24 cellular contexts compared by ENCODE assay signal in genomic region chr16:47320546-47321315, GRCh38.
A peak's percentile ranks its signal among the peaks of the same experiment; 100 is the strongest.
DNase-seq lines count a peak whose midpoint lies in the region; ATAC-seq, FAIRE-seq and TF ChIP-seq lines count a peak whose summit lies in the region.
"Had no signal": no experiment of that assay in that cellular context is flagged by ENCODE, and none has a peak within 500 bp of the region (broad histone marks: within the 10 kb centered on the region; RNA-seq: fewer than 3 reads in every experiment).

No MANE protein-coding gene starts in this region.

- H3K4ac ChIP-seq in mesenchymal stem cell (ENCODE audit: low read depth in 1 of 2, low read length in 2 of 2): no peak overlapping the region

- H3K79me1 ChIP-seq in mesenchymal stem cell (replicated peaks; ENCODE audit: low read length, poor library complexity, severe bottlenecking): peaks cover 2% of the 10 kb centered on the region

- in situ Hi-C loops in GM12878 (cut with MboI): no loop called here

- CTCF ChIA-PET in GM12878 (lab: Yijun Ruan, JAX): interaction anchor here (0.8 to 0.9 kb wide), 2 partner anchors 10 to 172 kb away, joined by 3 read pairs; no protein-coding TSS in a partner anchor
- CTCF ChIA-PET in activated naive CD4-positive, alpha-beta T cell treated with anti-CD3 and anti-CD28 coated beads for 36 hours (lab: Charles Lee): interaction anchor here (0.6 kb wide), 1 partner anchor 371 kb away, joined by 3 read pairs; no protein-coding TSS in a partner anchor
- CTCF ChIA-PET in activated CD4-positive, alpha-beta T cell treated with anti-CD3 and anti-CD28 coated beads, Interleukin-2, amount 10 ng/mL, durations not matched to agents 7 days and 5 days (lab: Charles Lee): no interaction called here

- H3K79me2 ChIP-seq in GM12878 (ENCODE audit: control insufficient read depth, insufficient read depth, low read length): no peaks in the 10 kb centered on the region
- H3K79me2 ChIP-seq: hepatocyte had no signal

- H3K18ac ChIP-seq in mesenchymal stem cell (ENCODE audit: low read depth in 1 of 2, low read length in 2 of 2): no peak overlapping the region

- peak; percentile 47 for FAIRE-seq in GM12878 (lab: Jason Lieb, UNC)
- FAIRE-seq: H1, HTR-8/SVneo, small intestine had no signal

- H3K36me3 ChIP-seq in GM12878 (ENCODE audit: control insufficient read depth in 2 of 2, insufficient read depth in 2 of 2, low read length in 1 of 2) (no peaks in the 10 kb centered on the region; a peak in 1 of 4 replicates), mesenchymal stem cell (ENCODE audit: control insufficient read depth in 1 of 2, insufficient read depth in 2 of 2, low read depth in 1 of 2, low read length in 2 of 2) (no peaks in the 10 kb centered on the region)
- H3K36me3 ChIP-seq: ascending aorta, prostate gland, uterus had no signal

- BruUV-seq in GM12878 (replicated peaks; lab: Mats Ljungman, UMichigan): no TSS peak

- H4K91ac ChIP-seq in mesenchymal stem cell (ENCODE audit: low read length): no peak overlapping the region

- TF ChIP-seq EP300 in GM12878 (IDR thresholded peaks at IDR 0.05; ENCODE audit: borderline replicate concordance in 1 of 2, control insufficient read depth in 1 of 2, low read depth in 2 of 2, low read length in 2 of 2): no peak

- ATAC-seq in GM12878: no peak
- ATAC-seq: CD8-positive, alpha-beta T cell; effector memory CD8-positive, alpha-beta T cell; naive thymus-derived CD4-positive, alpha-beta T cell had no signal

- H3K9me3 Mint-ChIP-seq in HFFc6: peaks cover 7% of the 10 kb centered on the region
- H3K9me3 Mint-ChIP-seq in activated naive CD4-positive, alpha-beta T cell treated with anti-CD3 and anti-CD28 coated beads for 36 hours: peaks cover 10% of the 10 kb centered on the region
- peaks cover 3% of the 10 kb centered on the region for H3K9me3 Mint-ChIP-seq in activated CD4-positive, alpha-beta T cell treated with anti-CD3 and anti-CD28 coated beads, Interleukin-2, amount 10 ng/mL, durations not matched to agents 7 days and 5 days
- H3K9me3 Mint-ChIP-seq: effector memory CD8-positive, alpha-beta T cell had no signal

- intact Hi-C loops in GM12878 (cut with micrococcal nuclease; ENCODE audit: unreplicated experiment): no loop called here
- intact Hi-C loops in activated naive CD4-positive, alpha-beta T cell treated with anti-CD3 and anti-CD28 coated beads for 36 hours (cut with micrococcal nuclease): no loop called here

- no peak for TF ChIP-seq POLR2A in GM12878 (IDR thresholded peaks at IDR 0.05; ENCODE audit: low read depth, low read length)

- peaks cover 1% of the 10 kb centered on the region; the same call in 2 of the 3 replicates for H3K9me3 ChIP-seq in GM12878 (replicated peaks; ENCODE audit: control insufficient read depth, insufficient read depth, low read length)
- H3K9me3 ChIP-seq in mesenchymal stem cell (ENCODE audit: control insufficient read depth, low read length): no peaks in the 10 kb centered on the region
- H3K9me3 ChIP-seq: ascending aorta, prostate gland, uterus had no signal

- H3K4me1 ChIP-seq in GM12878 (ENCODE audit: control insufficient read depth, insufficient read depth, low read length) (no peaks in the 10 kb centered on the region; the same call in 1 of the 2 replicates), mesenchymal stem cell (ENCODE audit: control insufficient read depth, insufficient read depth, low read depth, low read length) (no peaks in the 10 kb centered on the region)
- H3K4me1 ChIP-seq: ascending aorta, prostate gland, uterus had no signal

- H3K4me2 ChIP-seq in GM12878 (ENCODE audit: control insufficient read depth, insufficient read depth) (no peak overlapping the region), mesenchymal stem cell (ENCODE audit: low read length, poor library complexity, severe bottlenecking) (no peak overlapping the region)
- H3K4me2 ChIP-seq: hepatocyte had no signal

- H2BK120ac ChIP-seq in mesenchymal stem cell (ENCODE audit: low read depth, low read length): no peak overlapping the region

- H2BK15ac ChIP-seq in mesenchymal stem cell (ENCODE audit: low read depth, poor library complexity, severe bottlenecking): no peak overlapping the region

- RAD21 ChIA-PET in GM12878 (lab: Charles Lee; ENCODE audit: unreplicated experiment): interaction anchor here (0.8 to 1.5 kb wide), 4 partner anchors 10 to 295 kb away, joined by 3 to 5 read pairs (median 3); no protein-coding TSS in a partner anchor

- peaks cover 27% of the 10 kb centered on the region for H3K4me1 Mint-ChIP-seq in HFFc6 (ENCODE audit: low read depth)
- no peaks in the 10 kb centered on the region for H3K4me1 Mint-ChIP-seq in activated naive CD4-positive, alpha-beta T cell treated with anti-CD3 and anti-CD28 coated beads for 36 hours (ENCODE audit: low read depth)
- H3K4me1 Mint-ChIP-seq in activated CD4-positive, alpha-beta T cell treated with anti-CD3 and anti-CD28 coated beads, Interleukin-2, amount 10 ng/mL, durations not matched to agents 7 days and 5 days: no peaks in the 10 kb centered on the region

- no peak overlapping the region for H3K23ac ChIP-seq in mesenchymal stem cell (ENCODE audit: low read length in 2 of 2)

- H2AFZ ChIP-seq in GM12878 (ENCODE audit: control insufficient read depth, low read depth, low read length) (no peak overlapping the region), mesenchymal stem cell (ENCODE audit: low read depth, low read length) (no peak overlapping the region)
- H2AFZ ChIP-seq: hepatocyte had no signal

- no peak overlapping the region for H2AK5ac ChIP-seq in mesenchymal stem cell (ENCODE audit: low read length, severe bottlenecking)

- H2BK12ac ChIP-seq in mesenchymal stem cell (ENCODE audit: low read length in 2 of 2): no peak overlapping the region

- POLR2A ChIA-PET in GM12878 (lab: Charles Lee): no interaction called here
- POLR2A ChIA-PET in activated CD4-positive, alpha-beta T cell treated with anti-CD3 and anti-CD28 coated beads, Interleukin-2, amount 10 ng/mL, durations not matched to agents 7 days and 5 days (lab: Charles Lee): no interaction called here

- H3K4me3 Mint-ChIP-seq in HFFc6: 0 out of 2 replicates have a peak overlapping the region, but pooled peaks have one; percentile 1
- H3K4me3 Mint-ChIP-seq in activated naive CD4-positive, alpha-beta T cell treated with anti-CD3 and anti-CD28 coated beads for 36 hours: no peak overlapping the region
- H3K4me3 Mint-ChIP-seq in activated CD4-positive, alpha-beta T cell treated with anti-CD3 and anti-CD28 coated beads, Interleukin-2, amount 10 ng/mL, durations not matched to agents 7 days and 5 days: no peak overlapping the region
- H3K4me3 Mint-ChIP-seq: CD8-positive, alpha-beta T cell; effector memory CD8-positive, alpha-beta T cell; naive thymus-derived CD4-positive, alpha-beta T cell had no signal

- no peaks in the 10 kb centered on the region for H4K20me1 ChIP-seq in GM12878 (ENCODE audit: control insufficient read depth, insufficient read depth)

- no peak overlapping the region for H4K8ac ChIP-seq in mesenchymal stem cell (ENCODE audit: low read length)

- H3K27ac ChIP-seq in GM12878 (ENCODE audit: control insufficient read depth, insufficient read depth) (no peak overlapping the region), mesenchymal stem cell (ENCODE audit: low read length, poor library complexity, severe bottlenecking) (no peak overlapping the region)
- H3K27ac ChIP-seq: ascending aorta, hepatocyte, prostate gland, uterus had no signal

- no peak overlapping the region for H3K4me3 ChIP-seq in AG10803 (ENCODE audit: low read length)
- H3K4me3 ChIP-seq in GM12878: no peak overlapping the region
- H3K4me3 ChIP-seq in mesenchymal stem cell (ENCODE audit: insufficient read depth in 1 of 2, low read depth in 1 of 2, low read length in 2 of 2): no peak overlapping the region
- H3K4me3 ChIP-seq: ascending aorta, hepatocyte, prostate gland, uterus had no signal

- TF ChIP-seq CTCF in AG10803 (conservative IDR thresholded peaks at IDR 0.05; ENCODE audit: low read length) (no peak), HFFc6 (IDR thresholded peaks at IDR 0.05) (no peak), GM12878 (IDR thresholded peaks at IDR 0.05 in 2 of 3, conservative IDR thresholded peaks at IDR 0.05 in 1 of 3; ENCODE audit: control insufficient read depth in 2 of 3, extremely low read depth in 1 of 3, insufficient read depth in 1 of 3, low read depth in 3 of 3, low read length in 3 of 3) (no peak)

- H3K14ac ChIP-seq in mesenchymal stem cell (ENCODE audit: low read length in 2 of 2): no peak overlapping the region

- H2BK5ac ChIP-seq in mesenchymal stem cell (ENCODE audit: low read depth, low read length, poor library complexity, severe bottlenecking): no peak overlapping the region

- H3K9ac ChIP-seq in GM12878 (ENCODE audit: control insufficient read depth, insufficient read depth, low read length) (no peak overlapping the region), mesenchymal stem cell (ENCODE audit: low read length) (peak overlapping the region; percentile 66)

- H3K36me3 Mint-ChIP-seq in HFFc6 (ENCODE audit: low read depth): peaks cover 4% of the 10 kb centered on the region; the same call in 1 of the 2 replicates
- H3K36me3 Mint-ChIP-seq in activated naive CD4-positive, alpha-beta T cell treated with anti-CD3 and anti-CD28 coated beads for 36 hours (ENCODE audit: low read depth): peaks cover 7% of the 10 kb centered on the region
- peaks cover 4% of the 10 kb centered on the region for H3K36me3 Mint-ChIP-seq in activated CD4-positive, alpha-beta T cell treated with anti-CD3 and anti-CD28 coated beads, Interleukin-2, amount 10 ng/mL, durations not matched to agents 7 days and 5 days (ENCODE audit: low read depth)

- DNase-seq in AG10803 (ENCODE audit: low read depth) (peak; percentile 6), HFFc6 (peak; percentile 32), GM12878 (ENCODE audit: low read depth, low spot score) (no peak), mesenchymal stem cell (peak; percentile 60), nucleus accumbens (lab: John Stamatoyannopoulos, UW) (no peak)
- DNase-seq in activated naive CD4-positive, alpha-beta T cell treated with anti-CD3 and anti-CD28 coated beads for 36 hours: no peak
- no peak for DNase-seq in stimulated activated CD4-positive, alpha-beta T cell treated with anti-CD3 and anti-CD28 coated beads, Interleukin-15, amount 100 ng/mL, for 24 hours
- no peak for DNase-seq in activated CD4-positive, alpha-beta T cell treated with anti-CD3 and anti-CD28 coated beads, Interleukin-2, amount 10 ng/mL, durations not matched to agents 7 days and 5 days
- DNase-seq: ACHN; CD8-positive, alpha-beta T cell; DND-41; effector memory CD8-positive, alpha-beta T cell; naive thymus-derived CD4-positive, alpha-beta T cell; NCI-H1417; NCI-H69; Right ventricle myocardium superior; small intestine; T-helper 1 cell; uterus had no signal

- SMC1A ChIA-PET in GM12878 (lab: Charles Lee; ENCODE audit: uncharacterized antibody, unreplicated experiment): interaction anchor here (1.0 to 1.9 kb wide), 6 partner anchors 9 to 372 kb away, joined by 3 to 6 read pairs (median 4); no protein-coding TSS in a partner anchor

- no peak for TF ChIP-seq RAD21 in GM12878 (IDR thresholded peaks at IDR 0.05; ENCODE audit: insufficient read depth, low read depth, low read length)

- peak overlapping the region; percentile 22 for H3K27ac Mint-ChIP-seq in HFFc6
- H3K27ac Mint-ChIP-seq in activated naive CD4-positive, alpha-beta T cell treated with anti-CD3 and anti-CD28 coated beads for 36 hours: no peak overlapping the region
- H3K27ac Mint-ChIP-seq in activated CD4-positive, alpha-beta T cell treated with anti-CD3 and anti-CD28 coated beads, Interleukin-2, amount 10 ng/mL, durations not matched to agents 7 days and 5 days: no peak overlapping the region
- H3K27ac Mint-ChIP-seq: CD8-positive, alpha-beta T cell; effector memory CD8-positive, alpha-beta T cell; naive thymus-derived CD4-positive, alpha-beta T cell had no signal

- H3K27me3 ChIP-seq in GM12878 (replicated peaks in 1 of 2; ENCODE audit: control insufficient read depth in 2 of 2, insufficient read depth in 2 of 2, low read length in 1 of 2) (no peaks in the 10 kb centered on the region), mesenchymal stem cell (ENCODE audit: control insufficient read depth in 1 of 2, insufficient read depth in 1 of 2, low read length in 2 of 2) (no peaks in the 10 kb centered on the region)
- H3K27me3 ChIP-seq: ascending aorta, hepatocyte, uterus had no signal

- no peaks in the 10 kb centered on the region for H3K27me3 Mint-ChIP-seq in HFFc6 (ENCODE audit: insufficient read depth)
- no peaks in the 10 kb centered on the region for H3K27me3 Mint-ChIP-seq in activated naive CD4-positive, alpha-beta T cell treated with anti-CD3 and anti-CD28 coated beads for 36 hours (ENCODE audit: low read depth)
- no peaks in the 10 kb centered on the region for H3K27me3 Mint-ChIP-seq in activated CD4-positive, alpha-beta T cell treated with anti-CD3 and anti-CD28 coated beads, Interleukin-2, amount 10 ng/mL, durations not matched to agents 7 days and 5 days
- H3K27me3 Mint-ChIP-seq: effector memory CD8-positive, alpha-beta T cell; naive thymus-derived CD4-positive, alpha-beta T cell had no signal

Comparison
In these comparisons a context has a peak if more than half of its experiments do, and no peak if none do; other contexts are left out.
1. DNase-seq: peak in AG10803 (single experiment), HFFc6 (single experiment) and mesenchymal stem cell (single experiment); none in GM12878 (single experiment), nucleus accumbens (0 of 56), activated naive CD4-positive, alpha-beta T cell treated with anti-CD3 and anti-CD28 coated beads for 36 hours (single experiment), stimulated activated CD4-positive, alpha-beta T cell treated with anti-CD3 and anti-CD28 coated beads, Interleukin-15, amount 100 ng/mL, for 24 hours (single experiment) and activated CD4-positive, alpha-beta T cell treated with anti-CD3 and anti-CD28 coated beads, Interleukin-2, amount 10 ng/mL, durations not matched to agents 7 days and 5 days (single experiment).